Comparison of ENCODE assay signal across 11 cellular contexts in genomic region chr11:538431-539051, GRCh38. TPM values are rescaled to one million over a fixed set of nuclear protein-coding genes. Genes with fewer than 3 reads are reported as not detected.
DNase-seq lines count a peak whose midpoint lies in the region; ATAC-seq, FAIRE-seq and TF ChIP-seq lines count a peak whose summit lies in the region.
"Had no signal": no experiment of that assay in that cellular context is flagged by ENCODE, and none has a peak within 500 bp of the region (broad histone marks: within the 10 kb centered on the region; RNA-seq: fewer than 3 reads in every experiment).

No MANE protein-coding gene starts in this region.

- CTCF ChIA-PET in CD4-positive, alpha-beta memory T cell (lab: Charles Lee; ENCODE audit: partially characterized antibody): interaction anchor here (1.2 kb wide), 1 partner anchor 17 kb away, joined by 3 read pairs; no protein-coding TSS in a partner anchor
- CTCF ChIA-PET in K562 (lab: Yijun Ruan, JAX; ENCODE audit: low intra/inter-chr PET ratio): no interaction called here

- H2BK15ac ChIP-seq in H9 (ENCODE audit: low read depth, low read length): no peak overlapping the region

- no TSS peak for BruUV-seq in K562 (replicated peaks; lab: Mats Ljungman, UMichigan)

- POLR2A ChIA-PET in CD4-positive, alpha-beta memory T cell (lab: Charles Lee; ENCODE audit: partially characterized antibody): interaction anchor here (3.9 kb wide), 1 partner anchor 17 kb away, joined by 26 read pairs; no protein-coding TSS in a partner anchor
- POLR2A ChIA-PET in K562 (lab: Yijun Ruan, JAX): interaction anchor here (0.7 to 0.8 kb wide), 2 partner anchors 16 to 280 kb away, joined by 3 read pairs; no protein-coding TSS in a partner anchor

- TF ChIP-seq POLR2A in K562 (conservative IDR thresholded peaks at IDR 0.05): no peak

- H3K9me3 Mint-ChIP-seq in CD4-positive, alpha-beta memory T cell: no peaks in the 10 kb centered on the region
- H3K9me3 Mint-ChIP-seq in H9 (peaks cover 0 to 4% of the 10 kb centered on the region in 2 experiments; a peak in 2 of 5 replicates), nephron progenitor cell (no peaks in the 10 kb centered on the region)

- ATAC-seq in K562 (no peak), GM21390 (IDR thresholded peaks at IDR 0.05; ENCODE audit: unreplicated experiment) (no peak)

- no peak overlapping the region for H2BK12ac ChIP-seq in H9 (ENCODE audit: insufficient read length, low read depth, low read length)

- H3K79me2 ChIP-seq in H9 (ENCODE audit: insufficient read depth, low read length) (no peaks in the 10 kb centered on the region), K562 (ENCODE audit: control insufficient read depth, insufficient read depth, low read length) (peaks cover 15% of the 10 kb centered on the region)

- H2AK5ac ChIP-seq in H9 (ENCODE audit: insufficient read length, low read length): no peak overlapping the region

- no peak overlapping the region for H2BK20ac ChIP-seq in H9 (ENCODE audit: low read depth, low read length, poor library complexity, severe bottlenecking)

- H2AFZ ChIP-seq in H9 (ENCODE audit: low read length) (no peak overlapping the region), K562 (ENCODE audit: low read depth, low read length) (no peak overlapping the region)

- H3K23me2 ChIP-seq in H9 (ENCODE audit: insufficient read length, low read depth, low read length, poor library complexity, severe bottlenecking): peaks cover 19% of the 10 kb centered on the region

- H3K56ac ChIP-seq in H9 (ENCODE audit: insufficient read length, low read depth, low read length): no peak overlapping the region

- intact Hi-C loops in CD4-positive, alpha-beta memory T cell (cut with micrococcal nuclease): no loop called here
- intact Hi-C loops in K562 (cut with micrococcal nuclease): no loop called here

- no peak overlapping the region for H2BK5ac ChIP-seq in H9 (ENCODE audit: insufficient read length, low read length)

- in situ Hi-C loops in K562 (cut with MboI): no loop called here

- WGBS in H9 (ENCODE audit: extremely low coverage, insufficient read length, low lambda C conversion rate): no CpG with 5 or more reads among the region's 20 CpGs
- WGBS in K562 (ENCODE audit: insufficient coverage, low coverage, missing lambda C conversion rate): 82% methylated on average over 18 of the region's 20 CpGs

- peaks cover 3% of the 10 kb centered on the region for H3K9me1 ChIP-seq in K562 (ENCODE audit: control insufficient read depth, insufficient read depth, low read length)

- peak; percentile 44 for FAIRE-seq in K562 (lab: Jason Lieb, UNC)

- H3K36me3 Mint-ChIP-seq in CD4-positive, alpha-beta memory T cell: peaks cover 0 to 2% of the 10 kb centered on the region in 2 donors
- H3K36me3 Mint-ChIP-seq in H9 (ENCODE audit: insufficient read depth in 1 of 3, low read depth in 3 of 3) (peaks cover 4 to 11% (median 5%) of the 10 kb centered on the region in 3 experiments; a peak in 6 of 7 replicates), nephron progenitor cell (ENCODE audit: low read depth) (peaks cover 5% of the 10 kb centered on the region)

- H3K4ac ChIP-seq in H9 (ENCODE audit: low read depth, low read length): no peak overlapping the region

- H3K4me3 ChIP-seq in CD4-positive, alpha-beta memory T cell (ENCODE audit: low read length in 2 of 2): no peak overlapping the region
- no peak overlapping the region for H3K4me3 ChIP-seq in K562

- no peak overlapping the region for H2BK120ac ChIP-seq in H9 (ENCODE audit: low read depth, low read length, poor library complexity, severe bottlenecking)

- H3K18ac ChIP-seq in H9 (ENCODE audit: insufficient read length, low read depth, low read length): no peak overlapping the region

- TF ChIP-seq EP300 in K562 (IDR thresholded peaks at IDR 0.05; ENCODE audit: low read length): no peak

- H3K79me1 ChIP-seq in H9 (ENCODE audit: insufficient read depth, low read depth, low read length, poor library complexity, severe bottlenecking): no peaks in the 10 kb centered on the region

- H4K20me1 ChIP-seq in H9 (ENCODE audit: control insufficient read depth, insufficient read depth, insufficient read length): no peaks in the 10 kb centered on the region
- 0 out of 2 replicates have a peak, but pooled peaks cover 4% of the 10 kb centered on the region for H4K20me1 ChIP-seq in K562 (replicated peaks; ENCODE audit: control insufficient read depth, insufficient read depth, low read length)

- H4K8ac ChIP-seq in H9 (replicated peaks; ENCODE audit: insufficient read length, low read depth, low read length): no peak overlapping the region

- no peaks in the 10 kb centered on the region for H3K9me3 ChIP-seq in CD4-positive, alpha-beta memory T cell (ENCODE audit: control insufficient read depth in 1 of 2, low read length in 2 of 2)
- H3K9me3 ChIP-seq in H9 (ENCODE audit: control insufficient read depth, low read depth, low read length) (no peaks in the 10 kb centered on the region), K562 (replicated peaks; ENCODE audit: control insufficient read depth, insufficient read depth, low read depth, low read length) (no peaks in the 10 kb centered on the region)
- H3K9me3 ChIP-seq: SK-N-SH had no signal

- H3K27me3 Mint-ChIP-seq in CD4-positive, alpha-beta memory T cell: no peaks in the 10 kb centered on the region
- peaks cover 16% of the 10 kb centered on the region for H3K27me3 Mint-ChIP-seq in H9 (ENCODE audit: low read depth)
- H3K27me3 Mint-ChIP-seq in nephron progenitor cell (ENCODE audit: low read depth, poor library complexity): peaks cover 27% of the 10 kb centered on the region

- peak in 1 of 5 donors; percentile 26 for DNase-seq in CD4-positive, alpha-beta memory T cell
- DNase-seq in H9 (no peak), K562 (ENCODE audit: extremely low read depth in 1 of 4, low spot score in 3 of 4) (no peak), nephron progenitor cell (peak; percentile 3), iPS-NIHi11 (ENCODE audit: low spot score) (no peak), 8988T (no peak)
- DNase-seq: COR-L47, GF-D8, NCI-H1105, SK-N-SH had no signal

- H4K91ac ChIP-seq in H9 (ENCODE audit: insufficient read length, low read depth, low read length): no peak overlapping the region

- TF ChIP-seq CTCF in H9 (conservative IDR thresholded peaks at IDR 0.05) (no peak), K562 (IDR thresholded peaks at IDR 0.05 in 2 of 3, conservative IDR thresholded peaks at IDR 0.05 in 1 of 3; ENCODE audit: insufficient read depth in 2 of 3, low read depth in 1 of 3, low read length in 3 of 3) (no peak), nephron progenitor cell (IDR thresholded peaks at IDR 0.05) (no peak)

- no peak overlapping the region for H3T11ph ChIP-seq in H9 (ENCODE audit: low read length)

- peak overlapping the region; percentile 60 to 92 (median 84) for H3K27ac Mint-ChIP-seq in CD4-positive, alpha-beta memory T cell
- no peak overlapping the region for H3K27ac Mint-ChIP-seq in H9
- H3K27ac Mint-ChIP-seq in nephron progenitor cell: no peak overlapping the region

- H3K4me2 ChIP-seq in H9 (ENCODE audit: insufficient read depth, insufficient read length, low read length) (no peak overlapping the region), K562 (ENCODE audit: insufficient read depth, low read length) (no peak overlapping the region)
- H3K4me2 ChIP-seq: SK-N-SH had no signal

- H3K23ac ChIP-seq in H9 (ENCODE audit: insufficient read length, low read depth, low read length): no peak overlapping the region

- no peak overlapping the region for H4K5ac ChIP-seq in H9 (ENCODE audit: insufficient read length, low read depth, low read length)

- peaks cover 40% of the 10 kb centered on the region for H3K4me1 ChIP-seq in CD4-positive, alpha-beta memory T cell (ENCODE audit: insufficient read depth, low read length)
- H3K4me1 ChIP-seq in H9 (ENCODE audit: insufficient read depth, low read length) (no peaks in the 10 kb centered on the region), K562 (replicated peaks in 1 of 2; ENCODE audit: control insufficient read depth in 2 of 2, insufficient read depth in 2 of 2, low read length in 2 of 2) (peaks cover 22 to 69% of the 10 kb centered on the region in 2 experiments)

- H3K4me3 Mint-ChIP-seq in CD4-positive, alpha-beta memory T cell: peak overlapping the region in 3 of 8 donors; percentile 14 to 74 (median 69)
- H3K4me3 Mint-ChIP-seq in H9: peak overlapping the region; percentile 21 to 46; a peak in 3 of 5 replicates
- H3K4me3 Mint-ChIP-seq in nephron progenitor cell: peak overlapping the region; percentile 32

- peaks cover 2% of the 10 kb centered on the region for H3K36me3 ChIP-seq in CD4-positive, alpha-beta memory T cell (ENCODE audit: insufficient read depth, low read length)
- H3K36me3 ChIP-seq in K562 (ENCODE audit: control insufficient read depth, insufficient read depth, low read length): peaks cover 9% of the 10 kb centered on the region; the same call in 1 of the 3 replicates

- H3K14ac ChIP-seq in H9 (ENCODE audit: insufficient read depth, low read length): no peak overlapping the region

- no peaks in the 10 kb centered on the region for H3K27me3 ChIP-seq in CD4-positive, alpha-beta memory T cell (ENCODE audit: insufficient read depth, low read length)
- H3K27me3 ChIP-seq in H9 (ENCODE audit: insufficient read depth, low read length) (no peaks in the 10 kb centered on the region), K562 (ENCODE audit: control insufficient read depth in 2 of 2, insufficient read depth in 2 of 2, low read length in 2 of 2) (no peaks in the 10 kb centered on the region)

- H3K9ac ChIP-seq in H9 (ENCODE audit: extremely low read depth, insufficient read length, low read length) (no peak overlapping the region), K562 (ENCODE audit: insufficient read depth in 1 of 2, low read depth in 2 of 2, low read length in 2 of 2) (no peak overlapping the region)
- H3K9ac ChIP-seq: SK-N-SH had no signal

- H3K4me1 Mint-ChIP-seq in CD4-positive, alpha-beta memory T cell: peaks cover 6 to 34% (median 17%) of the 10 kb centered on the region in 4 donors
- peaks cover 6 to 11% of the 10 kb centered on the region in 2 experiments; a peak in 2 of 4 replicates for H3K4me1 Mint-ChIP-seq in H9
- peaks cover 26% of the 10 kb centered on the region for H3K4me1 Mint-ChIP-seq in nephron progenitor cell

- H3K27ac ChIP-seq in CD4-positive, alpha-beta memory T cell (ENCODE audit: low read depth, low read length): no peak overlapping the region
- no peak overlapping the region for H3K27ac ChIP-seq in H9 (ENCODE audit: insufficient read length, low read depth, low read length)
- H3K27ac ChIP-seq in K562 (ENCODE audit: extremely low read depth, low read depth, low read length): no peak overlapping the region

- TF ChIP-seq RAD21 in K562 (CRISPR knock-in tag; conservative IDR thresholded peaks at IDR 0.05 in 1 of 2, IDR thresholded peaks at IDR 0.05 in 1 of 2): no peak

RNA-seq across cellular contexts. Expression of gene LRRC56, which starts 1.2 kb away (rescaled TPM):
- total RNA-seq in CD4-positive, alpha-beta memory T cell: 1 to 10 TPM; 4.4 to 4.6 TPM
- 1 to 10 TPM in 1 of 2 donors, under 1 TPM in 1; 0.24 to 1.5 TPM for polyA plus RNA-seq in CD4-positive, alpha-beta memory T cell
- total RNA-seq in H9 (2021): 3.1 and 3.4 TPM in 2 replicates
- 8.0 and 39.1 TPM in 2 replicates for total RNA-seq in K562 (2011; cell fraction: chromatin; rRNA removed; ENCODE audit: low replicate concordance)
- 24.1 and 24.3 TPM in 2 replicates for total RNA-seq in K562 (2011; cell fraction: nucleolus; rRNA removed)
- 9.9 and 12.5 TPM in 2 replicates for total RNA-seq in K562 (2011; cell fraction: nucleoplasm; rRNA removed)
- total RNA-seq in K562 (2014; rRNA removed): 1.5 and 1.6 TPM in 2 replicates
- 0.13 and 0.22 TPM in 2 replicates for total RNA-seq in K562 (2014; rRNA removed; fragmentation: Illumina TruSeq; extraction: Trizol)
- 1.0 and 1.3 TPM in 2 replicates for total RNA-seq in K562 (2015; rRNA removed; fragmentation: Illumina TruSeq; extraction: Trizol)
- 3.4 and 4.5 TPM in 2 replicates for total RNA-seq in K562 (2021)
- 1.0 and 1.6 TPM in 2 replicates for polyA plus RNA-seq in K562 (2011; rRNA removed)
- 0.84 and 3.6 TPM in 2 replicates for polyA plus RNA-seq in K562 (2011; cell fraction: cytosol; rRNA removed)
- 11.6 and 26.8 TPM in 2 replicates for polyA plus RNA-seq in K562 (2011; cell fraction: nucleus; rRNA removed)
- polyA plus RNA-seq in K562 (2012): 3.3 and 10.8 TPM in 2 replicates
- polyA plus RNA-seq in K562 (2014; fragmentation: Illumina TruSeq; extraction: Trizol): 0.61 and 1.4 TPM in 2 replicates
- polyA plus RNA-seq in K562 (2014; fragmentation: Nextera tagmentation; extraction: Ambion mirVana): under 1 TPM in 1 of 2 experiments, not detected in 1; 0.03 TPM
- 3.6 and 4.3 TPM in 2 replicates for polyA plus RNA-seq in K562 (2014; rRNA removed)
- 0.45 and 0.77 TPM in 2 replicates for polyA minus RNA-seq in K562 (2011; rRNA and poly(A)+ RNA removed)
- 0.86 and 1.1 TPM in 2 replicates for polyA minus RNA-seq in K562 (2011; cell fraction: cytosol; rRNA and poly(A)+ RNA removed)
- 3.6 and 4.6 TPM in 2 replicates for polyA minus RNA-seq in K562 (2011; cell fraction: nucleus; rRNA and poly(A)+ RNA removed)

RNA-seq across cellular contexts. Expression of gene HRAS, which starts 3.2 kb away (rescaled TPM):
- 10 to 100 TPM; 36.7 to 42.5 TPM for total RNA-seq in CD4-positive, alpha-beta memory T cell
- 10 to 100 TPM; 12.9 to 28.5 TPM for polyA plus RNA-seq in CD4-positive, alpha-beta memory T cell
- total RNA-seq in H9 (2021) (61.8 and 66.0 TPM in 2 replicates), K562 (2014; rRNA removed) (73.5 and 75.9 TPM in 2 replicates), K562 (2014; rRNA removed; fragmentation: Illumina TruSeq; extraction: Trizol) (11.3 and 16.8 TPM in 2 replicates), K562 (2015; rRNA removed; fragmentation: Illumina TruSeq; extraction: Trizol) (41.3 and 43.3 TPM in 2 replicates), K562 (2021) (64.9 and 68.5 TPM in 2 replicates)
- 31.9 and 88.4 TPM in 2 replicates for total RNA-seq in K562 (2011; cell fraction: chromatin; rRNA removed; ENCODE audit: low replicate concordance)
- 70.2 and 80.9 TPM in 2 replicates for total RNA-seq in K562 (2011; cell fraction: nucleolus; rRNA removed)
- 37.3 and 47.9 TPM in 2 replicates for total RNA-seq in K562 (2011; cell fraction: nucleoplasm; rRNA removed)
- polyA plus RNA-seq in K562 (2011; rRNA removed) (29.6 and 34.9 TPM in 2 replicates), K562 (2014; fragmentation: Illumina TruSeq; extraction: Trizol) (28.0 and 46.2 TPM in 2 replicates), K562 (2014; fragmentation: Nextera tagmentation; extraction: Ambion mirVana) (1 to 10 TPM; 2.8 to 5.8 TPM), K562 (2014; rRNA removed) (52.0 and 61.3 TPM in 2 replicates)
- 39.3 and 69.6 TPM in 2 replicates for polyA plus RNA-seq in K562 (2011; cell fraction: cytosol; rRNA removed)
- 98.3 and 113 TPM in 2 replicates for polyA plus RNA-seq in K562 (2011; cell fraction: nucleus; rRNA removed)
- polyA plus RNA-seq in K562 (2012): 47.4 and 91.9 TPM in 2 replicates
- 17.3 and 37.2 TPM in 2 replicates for polyA minus RNA-seq in K562 (2011; rRNA and poly(A)+ RNA removed)
- polyA minus RNA-seq in K562 (2011; cell fraction: cytosol; rRNA and poly(A)+ RNA removed): 18.2 and 20.6 TPM in 2 replicates
- 13.1 and 25.3 TPM in 2 replicates for polyA minus RNA-seq in K562 (2011; cell fraction: nucleus; rRNA and poly(A)+ RNA removed)

RNA-seq across cellular contexts. Expression of gene LMNTD2, which starts 22.0 kb away (rescaled TPM):
- total RNA-seq in CD4-positive, alpha-beta memory T cell: 1 to 10 TPM; 7.0 to 8.1 TPM
- 1 to 10 TPM in 1 of 2 donors, under 1 TPM in 1; 0.94 to 1.3 TPM for polyA plus RNA-seq in CD4-positive, alpha-beta memory T cell
- 4.2 and 4.7 TPM in 2 replicates for total RNA-seq in H9 (2021)
- 3.8 and 17.0 TPM in 2 replicates for total RNA-seq in K562 (2011; cell fraction: chromatin; rRNA removed; ENCODE audit: low replicate concordance)
- total RNA-seq in K562 (2011; cell fraction: nucleolus; rRNA removed): 10.9 and 14.7 TPM in 2 replicates
- total RNA-seq in K562 (2011; cell fraction: nucleoplasm; rRNA removed): 6.7 and 8.2 TPM in 2 replicates
- total RNA-seq in K562 (2014; rRNA removed): 2.0 and 2.9 TPM in 2 replicates
- total RNA-seq in K562 (2014; rRNA removed; fragmentation: Illumina TruSeq; extraction: Trizol): 0.19 TPM in 1 of 2 replicates, not detected in the other
- 0.98 and 1.1 TPM in 2 replicates for total RNA-seq in K562 (2015; rRNA removed; fragmentation: Illumina TruSeq; extraction: Trizol)
- 3.5 and 3.9 TPM in 2 replicates for total RNA-seq in K562 (2021)
- polyA plus RNA-seq in K562 (2011; rRNA removed): 1.1 and 2.8 TPM in 2 replicates
- 1.3 and 3.2 TPM in 2 replicates for polyA plus RNA-seq in K562 (2011; cell fraction: cytosol; rRNA removed)
- polyA plus RNA-seq in K562 (2011; cell fraction: nucleus; rRNA removed): 28.7 and 36.1 TPM in 2 replicates
- 3.2 and 9.3 TPM in 2 replicates for polyA plus RNA-seq in K562 (2012)
- 0.48 and 0.98 TPM in 2 replicates for polyA plus RNA-seq in K562 (2014; fragmentation: Illumina TruSeq; extraction: Trizol)
- polyA plus RNA-seq in K562 (2014; fragmentation: Nextera tagmentation; extraction: Ambion mirVana): not detected
- 1.8 and 4.2 TPM in 2 replicates for polyA plus RNA-seq in K562 (2014; rRNA removed)
- 0.14 and 0.30 TPM in 2 replicates for polyA minus RNA-seq in K562 (2011; rRNA and poly(A)+ RNA removed)
- polyA minus RNA-seq in K562 (2011; cell fraction: cytosol; rRNA and poly(A)+ RNA removed): 1.2 and 1.4 TPM in 2 replicates
- 4.0 and 6.1 TPM in 2 replicates for polyA minus RNA-seq in K562 (2011; cell fraction: nucleus; rRNA and poly(A)+ RNA removed)

RNA-seq across cellular contexts. Expression of gene RASSF7, which starts 22.2 kb away (rescaled TPM):
- total RNA-seq in CD4-positive, alpha-beta memory T cell: 10 to 100 TPM; 52.7 to 55.2 TPM
- 10 to 100 TPM; 38.4 to 43.7 TPM for polyA plus RNA-seq in CD4-positive, alpha-beta memory T cell
- total RNA-seq in H9 (2021) (26.3 and 30.0 TPM in 2 replicates), K562 (2014; rRNA removed) (45.2 and 50.3 TPM in 2 replicates), K562 (2014; rRNA removed; fragmentation: Illumina TruSeq; extraction: Trizol) (1.1 and 2.2 TPM in 2 replicates), K562 (2015; rRNA removed; fragmentation: Illumina TruSeq; extraction: Trizol) (16.2 and 18.6 TPM in 2 replicates), K562 (2021) (30.5 and 31.7 TPM in 2 replicates)
- 15.6 and 50.0 TPM in 2 replicates for total RNA-seq in K562 (2011; cell fraction: chromatin; rRNA removed; ENCODE audit: low replicate concordance)
- total RNA-seq in K562 (2011; cell fraction: nucleolus; rRNA removed): 73.5 and 76.5 TPM in 2 replicates
- total RNA-seq in K562 (2011; cell fraction: nucleoplasm; rRNA removed): 28.3 and 32.9 TPM in 2 replicates
- polyA plus RNA-seq in K562 (2011; rRNA removed) (19.8 and 30.3 TPM in 2 replicates), K562 (2014; fragmentation: Illumina TruSeq; extraction: Trizol) (3.0 and 17.0 TPM in 2 replicates), K562 (2014; fragmentation: Nextera tagmentation; extraction: Ambion mirVana) (under 1 TPM; 0.41 to 0.92 TPM), K562 (2014; rRNA removed) (44.3 and 52.7 TPM in 2 replicates)
- polyA plus RNA-seq in K562 (2011; cell fraction: cytosol; rRNA removed): 43.4 and 94.2 TPM in 2 replicates
- 170 and 239 TPM in 2 replicates for polyA plus RNA-seq in K562 (2011; cell fraction: nucleus; rRNA removed)
- polyA plus RNA-seq in K562 (2012): 27.7 and 32.0 TPM in 2 replicates
- 2.7 and 4.7 TPM in 2 replicates for polyA minus RNA-seq in K562 (2011; rRNA and poly(A)+ RNA removed)
- polyA minus RNA-seq in K562 (2011; cell fraction: cytosol; rRNA and poly(A)+ RNA removed): 10.8 and 13.3 TPM in 2 replicates
- 18.8 and 21.8 TPM in 2 replicates for polyA minus RNA-seq in K562 (2011; cell fraction: nucleus; rRNA and poly(A)+ RNA removed)

RNA-seq across cellular contexts. Expression of gene RNH1, which starts 31.5 kb away (rescaled TPM):
- total RNA-seq in CD4-positive, alpha-beta memory T cell: 100 to 1,000 TPM in 1 of 2 experiments, 10 to 100 TPM in 1; 98.4 to 105 TPM
- polyA plus RNA-seq in CD4-positive, alpha-beta memory T cell: 100 to 1,000 TPM; 164 to 187 TPM
- 60.0 and 67.0 TPM in 2 replicates for total RNA-seq in H9 (2021)
- total RNA-seq in K562 (2011; cell fraction: chromatin; rRNA removed; ENCODE audit: low replicate concordance): 70.8 and 222 TPM in 2 replicates
- total RNA-seq in K562 (2011; cell fraction: nucleolus; rRNA removed): 197 and 200 TPM in 2 replicates
- total RNA-seq in K562 (2011; cell fraction: nucleoplasm; rRNA removed): 94.3 and 102 TPM in 2 replicates
- 159 and 178 TPM in 2 replicates for total RNA-seq in K562 (2014; rRNA removed)
- total RNA-seq in K562 (2014; rRNA removed; fragmentation: Illumina TruSeq; extraction: Trizol): 12.9 and 20.3 TPM in 2 replicates
- total RNA-seq in K562 (2015; rRNA removed; fragmentation: Illumina TruSeq; extraction: Trizol): 97.2 and 102 TPM in 2 replicates
- 160 and 164 TPM in 2 replicates for total RNA-seq in K562 (2021)
- polyA plus RNA-seq in K562 (2011; rRNA removed): 38.5 and 71.1 TPM in 2 replicates
- 53.4 and 159 TPM in 2 replicates for polyA plus RNA-seq in K562 (2011; cell fraction: cytosol; rRNA removed)
- 178 and 263 TPM in 2 replicates for polyA plus RNA-seq in K562 (2011; cell fraction: nucleus; rRNA removed)
- 144 and 249 TPM in 2 replicates for polyA plus RNA-seq in K562 (2012)
- polyA plus RNA-seq in K562 (2014; fragmentation: Illumina TruSeq; extraction: Trizol): 44.3 and 107 TPM in 2 replicates
- polyA plus RNA-seq in K562 (2014; fragmentation: Nextera tagmentation; extraction: Ambion mirVana): 10 to 100 TPM in 1 of 2 experiments, 1 to 10 TPM in 1; 2.5 to 11.8 TPM
- 104 and 114 TPM in 2 replicates for polyA plus RNA-seq in K562 (2014; rRNA removed)
- 18.1 and 34.7 TPM in 2 replicates for polyA minus RNA-seq in K562 (2011; rRNA and poly(A)+ RNA removed)
- polyA minus RNA-seq in K562 (2011; cell fraction: cytosol; rRNA and poly(A)+ RNA removed): 72.0 and 82.7 TPM in 2 replicates
- polyA minus RNA-seq in K562 (2011; cell fraction: nucleus; rRNA and poly(A)+ RNA removed): 72.2 and 76.6 TPM in 2 replicates

Comparison
In these comparisons a context has a peak if more than half of its experiments do, and no peak if none do; other contexts are left out.
1. H3K27ac Mint-ChIP-seq: peak in CD4-positive, alpha-beta memory T cell (7 of 7); none in H9 (0 of 3) and nephron progenitor cell (single experiment).